12 cellular contexts compared by ENCODE assay signal in genomic region chr17:38485146-38485468, GRCh38. TPM values are rescaled to one million over a fixed set of nuclear protein-coding genes. Genes with fewer than 3 reads are reported as not detected.
DNase-seq lines count a peak whose midpoint lies in the region; FAIRE-seq and TF ChIP-seq lines count a peak whose summit lies in the region.
"Had no signal": no experiment of that assay in that cellular context is flagged by ENCODE, and none has a peak within 500 bp of the region (broad histone marks: within the 10 kb centered on the region; RNA-seq: fewer than 3 reads in every experiment).

No MANE protein-coding gene starts in this region.

- H3F3A ChIP-seq in DOHH2 (ENCODE audit: control insufficient read depth, insufficient read depth), result no peaks in the 10 kb centered on the region; the same call in 1 of the 2 replicates

- H3K4me3 ChIP-seq in DOHH2 (ENCODE audit: low read length) (peak overlapping the region; percentile 56), OCI-LY7 (ENCODE audit: low read depth, low read length, poor library complexity, severe bottlenecking) (no peak overlapping the region), coronary artery (no peak overlapping the region), spleen (no peak overlapping the region)
- H3K4me3 ChIP-seq: adrenal gland, SK-N-MC had no signal

- peak; percentile 3 for TF ChIP-seq CTCF in DOHH2 (IDR thresholded peaks at IDR 0.05; ENCODE audit: low read depth, low read length, poor library complexity, severe bottlenecking)
- TF ChIP-seq CTCF in OCI-LY7 (conservative IDR thresholded peaks at IDR 0.05; ENCODE audit: low read length), result peak; percentile 5; the same call in 1 of the 2 replicates
- no peak for TF ChIP-seq CTCF in coronary artery (IDR thresholded peaks at IDR 0.05)
- peak in 5 of 11 experiments; percentile 1 to 27 (median 8) for TF ChIP-seq CTCF in spleen (IDR thresholded peaks at IDR 0.05 in 8 of 11, conservative IDR thresholded peaks at IDR 0.05 in 3 of 11)

- no peaks in the 10 kb centered on the region for H3K9me2 ChIP-seq in DOHH2 (replicated peaks; ENCODE audit: control insufficient read depth, low read length)
- H3K9me2 ChIP-seq in OCI-LY7 (ENCODE audit: insufficient read depth, low read length), result no peaks in the 10 kb centered on the region

- CTCF ChIA-PET in OCI-LY7 (lab: Charles Lee; ENCODE audit: unreplicated experiment), result no interaction called here

- intact Hi-C loops in OCI-LY7 (cut with micrococcal nuclease; ENCODE audit: unreplicated experiment), result loop anchor here (1.0 to 2.0 kb wide), 3 partner anchors 41 to 70 kb away; no protein-coding TSS in a partner anchor
- intact Hi-C loops in spleen (cut with DNase I; ENCODE audit: low total_unique reads), result loop anchor here (10.0 kb wide), 1 partner anchor 60 kb away; the partner anchor contains the start of gene ARHGAP23

- no peaks in the 10 kb centered on the region for H4K20me1 ChIP-seq in DOHH2 (ENCODE audit: control insufficient read depth, insufficient read depth, low read depth, low read length)
- no peaks in the 10 kb centered on the region for H4K20me1 ChIP-seq in OCI-LY7 (ENCODE audit: insufficient read depth, low read length)

- H3K4me2 ChIP-seq in DOHH2 (ENCODE audit: low read length) (peak overlapping the region; percentile 73), OCI-LY7 (ENCODE audit: low read length) (peak overlapping the region; percentile 58)

- H3K27ac ChIP-seq in DOHH2 (ENCODE audit: low read depth, low read length) (peak overlapping the region; percentile 62), OCI-LY7 (ENCODE audit: low read depth, low read length, poor library complexity, severe bottlenecking) (peak overlapping the region; percentile 68), coronary artery (peak overlapping the region; percentile 38 to 91), spleen (peak overlapping the region in 5 of 8 donors; percentile 15 to 70 (median 58))
- H3K27ac ChIP-seq: SK-N-MC had no signal

- H3K79me2 ChIP-seq in DOHH2 (ENCODE audit: control insufficient read depth, low read length) (no peaks in the 10 kb centered on the region), OCI-LY7 (ENCODE audit: insufficient read depth, low read depth, low read length) (no peaks in the 10 kb centered on the region)

- FAIRE-seq in frontal cortex (lab: Jason Lieb, UNC), result no peak

- WGBS in spleen, 5 donors, result 38 to 48% (median 44%) methylated on average over 2 of the region's 2 CpGs

- no peaks in the 10 kb centered on the region for H3K9me3 ChIP-seq in DOHH2 (ENCODE audit: control insufficient read depth, insufficient read depth, low read length)
- no peaks in the 10 kb centered on the region for H3K9me3 ChIP-seq in OCI-LY7 (ENCODE audit: low read length)
- H3K9me3 ChIP-seq in spleen, result no peaks in the 10 kb centered on the region
- H3K9me3 ChIP-seq: adrenal gland had no signal

- H3K4me1 ChIP-seq in DOHH2 (ENCODE audit: control insufficient read depth, low read length) (peaks cover 19% of the 10 kb centered on the region), OCI-LY7 (ENCODE audit: insufficient read depth, low read length, poor library complexity, severe bottlenecking) (peaks cover 14% of the 10 kb centered on the region), spleen (peaks cover 0 to 31% (median 16%) of the 10 kb centered on the region in 6 donors)
- H3K4me1 ChIP-seq: adrenal gland had no signal

- peak overlapping the region; percentile 98 for H2AFZ ChIP-seq in OCI-LY7 (ENCODE audit: low read length)

- no peak for TF ChIP-seq POLR2A in spleen (IDR thresholded peaks at IDR 0.05)

- H3K36me3 ChIP-seq in DOHH2 (ENCODE audit: control insufficient read depth, low read length) (no peaks in the 10 kb centered on the region), OCI-LY7 (ENCODE audit: insufficient read depth, low read length) (no peaks in the 10 kb centered on the region), spleen (peaks cover 0 to 74% (median 8%) of the 10 kb centered on the region in 6 donors)

- no peak for DNase-seq in OCI-LY7 (ENCODE audit: low spot score)
- DNase-seq in coronary artery (ENCODE audit: low spot score), result no peak
- no peak for DNase-seq in spleen
- DNase-seq in cerebellar nuclear complex (lab: John Stamatoyannopoulos, UW), result no peak
- DNase-seq in amniotic stem cell (lab: John Stamatoyannopoulos, UW), result no peak
- DNase-seq in frontal cortex (ENCODE audit: low spot score in 2 of 2), result no peak
- no peak for DNase-seq in occipital lobe (lab: John Stamatoyannopoulos, UW)
- DNase-seq: NCI-H2171 had no signal

- H3K27me3 ChIP-seq in DOHH2 (ENCODE audit: control insufficient read depth, low read length) (no peaks in the 10 kb centered on the region), spleen (replicated peaks in 1 of 7) (no peaks in the 10 kb centered on the region)
- H3K27me3 ChIP-seq: adrenal gland had no signal

- no TSS peak for BruUV-seq in OCI-LY7 (replicated peaks; lab: Mats Ljungman, UMichigan)

- POLR2A ChIA-PET in OCI-LY7 (lab: Charles Lee), result interaction anchor here (0.5 to 1.3 kb wide), 4 partner anchors 46 to 386 kb away, joined by 3 to 4 read pairs (median 3); no protein-coding TSS in a partner anchor

RNA-seq across cellular contexts. Expression of gene ARHGAP23, which starts 56.8 kb away (rescaled TPM):
- 18.6 and 25.4 TPM in 2 replicates for total RNA-seq in OCI-LY7 (2014; rRNA removed; shearing (Covaris generic))
- total RNA-seq in OCI-LY7 (2022) (14.6 and 16.3 TPM in 2 replicates), spleen (100 to 1,000 TPM in 4 of 7 donors, 10 to 100 TPM in 3; 60.5 to 250 (median 109) TPM), frontal cortex (31.4 TPM), occipital lobe (42.9 TPM)
- 10 to 100 TPM in 1 of 3 donors, 1 to 10 TPM in 2; 7.5 to 35.4 (median 9.0) TPM for polyA plus RNA-seq in spleen
- polyA plus RNA-seq: naive thymus-derived CD4-positive, alpha-beta T cell had no signal
